Comparison of ENCODE assay signal across 8 cellular contexts in the genomic region with DNA sequence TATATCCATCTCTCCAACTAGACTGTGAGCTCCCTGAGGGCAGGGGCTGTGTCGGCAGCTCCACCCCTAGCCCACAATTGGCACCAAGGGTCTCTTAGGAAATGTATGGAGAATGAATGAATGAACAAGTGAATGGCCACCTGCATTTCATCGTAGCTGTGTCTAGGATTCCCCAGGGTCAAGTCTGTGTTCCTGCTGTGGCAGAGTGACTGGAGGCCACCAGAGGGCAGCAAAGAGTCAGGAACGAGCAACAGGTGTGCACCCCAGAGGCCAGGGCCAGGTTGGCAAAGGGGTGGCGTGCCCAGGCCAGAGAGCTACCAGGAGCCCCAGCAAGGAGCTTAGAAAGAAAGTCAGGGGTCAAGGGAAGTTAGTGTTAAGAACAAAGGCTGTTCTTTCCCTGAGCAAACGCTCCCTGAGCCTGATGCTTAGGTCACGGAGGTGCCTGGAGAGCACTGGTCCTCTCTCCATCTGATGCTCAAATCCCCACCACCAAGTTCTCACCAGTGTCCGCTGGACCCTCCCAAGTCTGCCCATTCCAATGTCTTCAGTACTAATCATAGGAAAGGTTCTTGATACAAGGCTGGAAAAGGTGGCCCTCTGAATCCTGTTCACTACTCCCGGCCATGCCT.
DNase-seq lines count a peak whose midpoint lies in the region; ATAC-seq and TF ChIP-seq lines count a peak whose summit lies in the region.

No MANE protein-coding gene starts in this region.

- no peaks in the 10 kb centered on the region for H3K9me3 Mint-ChIP-seq in activated T-cell treated with anti-CD3 and anti-CD28 coated beads, Interleukin-2, amount 50 U/mL, for 24 hours
- no peaks in the 10 kb centered on the region for H3K9me3 Mint-ChIP-seq in osteocyte (ENCODE audit: unreplicated experiment)

- intact Hi-C loops in thyroid gland (cut with DNase I) = loop anchor here (10.0 kb wide), 2 partner anchors 471 to 511 kb away; no protein-coding TSS in a partner anchor

- H3K4me3 ChIP-seq in OCI-LY1 (ENCODE audit: low read depth, low read length, poor library complexity, severe bottlenecking) (no peak overlapping the region), fibroblast of mammary gland (ENCODE audit: control insufficient read depth, low read depth, low read length) (no peak overlapping the region), thyroid gland (replicated peaks in 1 of 3) (no peak overlapping the region)

- H3K9me3 ChIP-seq in OCI-LY1 (ENCODE audit: low read length) = no peaks in the 10 kb centered on the region
- H3K9me3 ChIP-seq in thyroid gland = no peaks in the 10 kb centered on the region

- no peaks in the 10 kb centered on the region for H3K79me2 ChIP-seq in OCI-LY1 (ENCODE audit: insufficient read depth, low read length)

- TF ChIP-seq POLR2A in thyroid gland (IDR thresholded peaks at IDR 0.05) = no peak

- no peaks in the 10 kb centered on the region for H3K36me3 Mint-ChIP-seq in activated T-cell treated with anti-CD3 and anti-CD28 coated beads, Interleukin-2, amount 50 U/mL, for 24 hours (ENCODE audit: low read depth)
- no peaks in the 10 kb centered on the region for H3K36me3 Mint-ChIP-seq in osteocyte (ENCODE audit: unreplicated experiment)

- no peak overlapping the region for H3K27ac Mint-ChIP-seq in activated T-cell treated with anti-CD3 and anti-CD28 coated beads, Interleukin-2, amount 50 U/mL, for 24 hours
- H3K27ac Mint-ChIP-seq in osteocyte (ENCODE audit: unreplicated experiment) = no peak overlapping the region

- H3K27me3 ChIP-seq in OCI-LY1 (ENCODE audit: insufficient read depth, low read length) (no peaks in the 10 kb centered on the region), thyroid gland (no peaks in the 10 kb centered on the region)

- H3K4me1 ChIP-seq in OCI-LY1 (ENCODE audit: insufficient read depth, low read length, severe bottlenecking) = peaks cover 29% of the 10 kb centered on the region
- no peaks in the 10 kb centered on the region for H3K4me1 ChIP-seq in thyroid gland

- no peak overlapping the region for H3K9ac ChIP-seq in OCI-LY1 (ENCODE audit: low read length)

- H3K4me2 ChIP-seq in OCI-LY1 (ENCODE audit: low read length) = no peak overlapping the region

- no peaks in the 10 kb centered on the region for H3K4me1 Mint-ChIP-seq in activated T-cell treated with anti-CD3 and anti-CD28 coated beads, Interleukin-2, amount 50 U/mL, for 24 hours (ENCODE audit: low read depth)
- no peaks in the 10 kb centered on the region for H3K4me1 Mint-ChIP-seq in osteocyte (ENCODE audit: unreplicated experiment)

- TF ChIP-seq CTCF in OCI-LY1 (IDR thresholded peaks at IDR 0.05; ENCODE audit: low read length) (peak; percentile 98), fibroblast of mammary gland (conservative IDR thresholded peaks at IDR 0.05; ENCODE audit: control insufficient read depth, insufficient read depth, low read depth, low read length) (peak; percentile 90), osteocyte (IDR thresholded peaks at IDR 0.05) (peak; percentile 97), thyroid gland (IDR thresholded peaks at IDR 0.05) (peak; percentile 47 to 82 (median 73))

- no peaks in the 10 kb centered on the region for H4K20me1 ChIP-seq in OCI-LY1 (ENCODE audit: insufficient read depth, low read length)

- H3K27me3 Mint-ChIP-seq in activated T-cell treated with anti-CD3 and anti-CD28 coated beads, Interleukin-2, amount 50 U/mL, for 24 hours = peaks cover 8% of the 10 kb centered on the region
- peaks cover 62% of the 10 kb centered on the region for H3K27me3 Mint-ChIP-seq in osteocyte (ENCODE audit: unreplicated experiment)

- WGBS in thyroid gland, 2 donors = 47 to 52% methylated on average over 8 of the region's 8 CpGs

- DNase-seq in NCI-H2227 (lab: John Stamatoyannopoulos, UW; ENCODE audit: unreplicated experiment) (peak; percentile 43), NCI-H2227 treated with DMSO at 0.1 percent for 48 hours (lab: John Stamatoyannopoulos, UW) (no peak), fibroblast of mammary gland (ENCODE audit: low read depth) (peak; percentile 55), osteocyte (ENCODE audit: extremely low spot score, unreplicated experiment) (no peak), thyroid gland (peak; percentile 58 to 76)
- peak; percentile 80 for DNase-seq in activated T-cell treated with anti-CD3 and anti-CD28 coated beads, Interleukin-2, amount 50 U/mL, for 24 hours

- no peak overlapping the region for H2AFZ ChIP-seq in OCI-LY1 (ENCODE audit: low read length)

- peak; percentile 59 for ATAC-seq in HG03378 (IDR thresholded peaks at IDR 0.05; ENCODE audit: unreplicated experiment)

- no peaks in the 10 kb centered on the region for H3K9me2 ChIP-seq in OCI-LY1 (ENCODE audit: low read depth, low read length)

- no peaks in the 10 kb centered on the region for H3F3A ChIP-seq in OCI-LY1 (ENCODE audit: insufficient read depth, low read length)

- H3K27ac ChIP-seq in OCI-LY1 (ENCODE audit: low read depth, low read length, poor library complexity, severe bottlenecking) (no peak overlapping the region), thyroid gland (no peak overlapping the region)

- H3K4me3 Mint-ChIP-seq in activated T-cell treated with anti-CD3 and anti-CD28 coated beads, Interleukin-2, amount 50 U/mL, for 24 hours = no peak overlapping the region
- H3K4me3 Mint-ChIP-seq in osteocyte (ENCODE audit: unreplicated experiment) = no peak overlapping the region

- H3K36me3 ChIP-seq in OCI-LY1 (ENCODE audit: insufficient read depth, low read length) (peaks cover 64% of the 10 kb centered on the region; the same call in 1 of the 2 replicates), thyroid gland (no peaks in the 10 kb centered on the region)

Comparison
In these comparisons a context has a peak if more than half of its experiments do, and no peak if none do; other contexts are left out.
1. DNase-seq: peak in NCI-H2227 (single experiment), activated T-cell treated with anti-CD3 and anti-CD28 coated beads, Interleukin-2, amount 50 U/mL, for 24 hours (single experiment), fibroblast of mammary gland (single experiment) and thyroid gland (2 of 2); none in NCI-H2227 treated with DMSO at 0.1 percent for 48 hours (single experiment) and osteocyte (single experiment).
2. Peak in every context shown above with its lines, with median percentiles within 50 percentile points of each other: CTCF ChIP-seq.